Comparison of ENCODE assay signal across 13 cellular contexts in the genomic region with DNA sequence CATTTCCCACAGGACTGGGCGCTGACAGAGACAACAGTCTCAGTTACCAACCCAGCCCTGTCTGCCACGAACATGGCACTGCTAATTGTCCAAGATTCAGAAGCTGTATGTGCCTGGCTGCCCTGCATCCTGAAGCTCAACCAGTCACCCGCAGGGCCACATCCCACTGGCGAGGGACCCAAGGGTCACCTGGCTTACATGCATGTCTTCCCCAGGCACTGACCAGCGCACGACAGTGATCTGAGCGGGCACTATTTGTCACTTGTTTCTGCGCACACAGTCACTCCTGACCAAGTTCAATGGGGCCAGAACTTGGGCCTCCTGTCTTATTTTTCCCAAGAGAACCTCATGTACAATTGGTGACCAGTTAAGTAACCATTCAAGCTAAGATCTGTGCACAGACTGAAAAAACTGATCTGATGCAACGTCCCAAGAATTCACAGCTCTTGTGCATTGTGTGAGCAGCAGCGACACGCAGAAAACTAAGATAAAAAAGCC. TPM values are rescaled to one million over a fixed set of nuclear protein-coding genes. Genes with fewer than 3 reads are reported as not detected.
DNase-seq lines count a peak whose midpoint lies in the region; ATAC-seq and TF ChIP-seq lines count a peak whose summit lies in the region.
"Had no signal": no experiment of that assay in that cellular context is flagged by ENCODE, and none has a peak within 500 bp of the region (broad histone marks: within the 10 kb centered on the region; RNA-seq: fewer than 3 reads in every experiment).

No MANE protein-coding gene starts in this region.

- TF ChIP-seq CTCF in astrocyte of the spinal cord (IDR thresholded peaks at IDR 0.05; ENCODE audit: low read depth, low read length) (no peak), gastrocnemius medialis (IDR thresholded peaks at IDR 0.05 in 4 of 5, conservative IDR thresholded peaks at IDR 0.05 in 1 of 5) (no peak)

- peak; percentile 48 for DNase-seq in astrocyte of the spinal cord (ENCODE audit: low read depth, low spot score)
- DNase-seq in hepatic stellate cell (ENCODE audit: low spot score), result peak; percentile 34
- DNase-seq in gastrocnemius medialis, result peak; percentile 49 to 64
- DNase-seq in NCI-H526 (lab: John Stamatoyannopoulos, UW), result no peak
- no peak for DNase-seq in NCI-H1092 (lab: John Stamatoyannopoulos, UW)
- DNase-seq: activated CD4-positive, alpha-beta T cell treated with anti-CD3 and anti-CD28 coated beads for 4 hours; activated naive CD4-positive, alpha-beta T cell treated with anti-CD3 and anti-CD28 coated beads for 36 hours; MM.1S; NCI-H510A; SJCRH30; stimulated activated naive CD4-positive, alpha-beta T cell had no signal

- no peaks in the 10 kb centered on the region for H3K27me3 ChIP-seq in HUES48 (ENCODE audit: control insufficient read depth, insufficient read depth, low read length)
- H3K27me3 ChIP-seq in gastrocnemius medialis, result no peaks in the 10 kb centered on the region
- H3K27me3 ChIP-seq: SJCRH30 had no signal

- TF ChIP-seq POLR2A in gastrocnemius medialis (IDR thresholded peaks at IDR 0.05), result no peak

- no peaks in the 10 kb centered on the region for H3K36me3 ChIP-seq in HUES48 (ENCODE audit: control insufficient read depth, insufficient read depth, low read length)
- no peaks in the 10 kb centered on the region for H3K36me3 ChIP-seq in gastrocnemius medialis
- H3K36me3 ChIP-seq: SJCRH30 had no signal

- intact Hi-C loops in gastrocnemius medialis (cut with DNase I; ENCODE audit: low total_unique reads), result no loop called here

- H3K4me1 ChIP-seq in HUES48 (ENCODE audit: control insufficient read depth, insufficient read depth, low read length) (peaks cover 40% of the 10 kb centered on the region), gastrocnemius medialis (peaks cover 73 to 84% of the 10 kb centered on the region in 2 donors)
- H3K4me1 ChIP-seq: SJCRH30 had no signal

- in situ Hi-C loops in astrocyte of the spinal cord (cut with HindIII; ENCODE audit: low sequenced_read_pairs) (no loop called here), gastrocnemius medialis (cut with MboI; ENCODE audit: low sequenced_read_pairs in 4 of 4) (loop anchor here in 1 of 4 donors (10.0 to 25.0 kb wide), 2 partner anchors 46 to 137 kb away; partner anchors contain the start of gene HAPSTR1)

- H3K4me3 ChIP-seq in HUES48 (ENCODE audit: low read depth, low read length) (no peak overlapping the region), astrocyte of the spinal cord (ENCODE audit: low read depth, low read length) (no peak overlapping the region), gastrocnemius medialis (no peak overlapping the region)
- H3K4me3 ChIP-seq: SJCRH30 had no signal

- H3K27ac ChIP-seq in HUES48 (ENCODE audit: low read depth, low read length) (peak overlapping the region; percentile 8), gastrocnemius medialis (peak overlapping the region; percentile 50 to 66 (median 63))
- H3K27ac ChIP-seq: SJCRH30 had no signal

- ATAC-seq in gastrocnemius medialis (peak; percentile 71 to 89), GM19455 (IDR thresholded peaks at IDR 0.05; ENCODE audit: unreplicated experiment) (no peak)

- no peak overlapping the region for H3K9ac ChIP-seq in HUES48 (ENCODE audit: low read depth, low read length)

- no peaks in the 10 kb centered on the region for H3K9me3 ChIP-seq in HUES48 (ENCODE audit: control insufficient read depth, insufficient read depth, low read length)
- no peaks in the 10 kb centered on the region for H3K9me3 ChIP-seq in gastrocnemius medialis
- H3K9me3 ChIP-seq: SJCRH30 had no signal

RNA-seq across cellular contexts. Expression of gene USP7, which starts 13.1 kb away (rescaled TPM):
- 10 to 100 TPM; 79.7 to 99.2 (median 85.6) TPM for total RNA-seq in gastrocnemius medialis

Comparison
In these comparisons a context has a peak if more than half of its experiments do, and no peak if none do; other contexts are left out.
1. DNase-seq: peak in astrocyte of the spinal cord (single experiment), hepatic stellate cell (single experiment) and gastrocnemius medialis (2 of 2); none in NCI-H526 (0 of 2) and NCI-H1092 (single experiment).